Comparison of ENCODE assay signal across 14 cellular contexts in the genomic region with DNA sequence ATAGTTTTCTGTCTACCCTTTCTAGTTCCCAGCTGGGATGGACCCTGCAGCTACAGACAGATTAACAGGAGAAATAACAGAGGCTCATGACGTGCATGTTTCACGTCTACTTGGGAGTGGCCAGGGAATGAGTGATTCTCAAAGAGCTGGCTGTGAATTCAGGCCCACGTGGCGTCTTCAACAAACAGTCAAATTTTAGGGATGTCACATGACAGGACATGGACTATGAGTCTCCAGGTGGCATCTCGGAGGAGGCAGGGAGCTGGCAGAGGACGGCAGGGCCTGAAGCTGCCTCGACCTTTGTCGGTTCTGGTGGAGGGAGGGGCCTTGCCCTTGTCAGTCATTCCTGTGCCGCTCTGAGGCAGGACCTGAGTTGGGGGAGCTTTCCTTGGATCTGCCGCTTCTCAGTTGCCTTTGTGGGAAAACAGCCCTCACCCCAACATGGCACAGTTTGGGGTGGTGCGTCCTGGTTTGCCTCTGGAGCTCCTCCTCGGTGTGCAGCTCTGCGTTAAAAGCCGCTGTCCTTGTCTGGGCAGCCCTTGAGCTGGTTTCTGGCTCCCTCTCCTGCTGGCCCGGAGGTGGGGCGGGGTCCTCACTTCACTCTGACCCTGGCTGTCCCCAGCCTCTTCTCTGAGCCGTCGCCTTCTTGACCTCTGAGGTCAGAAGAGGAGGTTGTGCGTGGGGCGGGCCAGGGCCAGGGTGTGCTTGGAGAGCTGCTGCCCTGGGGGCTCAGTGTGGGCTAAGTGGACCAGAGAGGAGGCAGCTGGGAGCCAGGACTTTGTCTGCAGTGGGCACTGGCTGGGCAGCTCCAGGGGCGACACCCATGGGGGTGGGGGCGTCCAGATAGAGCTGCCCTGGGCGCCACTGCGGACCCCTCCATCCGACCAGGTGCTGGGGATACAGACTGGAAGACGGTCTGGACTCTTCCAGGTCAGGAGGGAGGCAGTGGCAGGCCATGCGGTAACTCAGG. TPM values are rescaled to one million over a fixed set of nuclear protein-coding genes. Genes with fewer than 3 reads are reported as not detected.
DNase-seq lines count a peak whose midpoint lies in the region; ATAC-seq, FAIRE-seq and TF ChIP-seq lines count a peak whose summit lies in the region.
"Had no signal": no experiment of that assay in that cellular context is flagged by ENCODE, and none has a peak within 500 bp of the region (broad histone marks: within the 10 kb centered on the region; RNA-seq: fewer than 3 reads in every experiment).

No MANE protein-coding gene starts in this region.

- peak overlapping the region; percentile 51 for H3K56ac ChIP-seq in mesendoderm (ENCODE audit: low read length)

- peaks cover 15% of the 10 kb centered on the region for H3K4me1 ChIP-seq in CD8-positive, alpha-beta T cell (ENCODE audit: insufficient read depth, low read length)
- no peaks in the 10 kb centered on the region for H3K4me1 ChIP-seq in mesendoderm (ENCODE audit: control insufficient read depth, low read depth, low read length)
- H3K4me1 ChIP-seq: right lobe of liver had no signal

- ATAC-seq in CD8-positive, alpha-beta T cell: no peak

- H3K4me3 ChIP-seq in CD8-positive, alpha-beta T cell (ENCODE audit: low read depth, low read length): no peak overlapping the region
- H3K4me3 ChIP-seq in bronchial epithelial cell (ENCODE audit: low read depth, low read length) (no peak overlapping the region), mesendoderm (ENCODE audit: low read length) (no peak overlapping the region)
- H3K4me3 ChIP-seq: right lobe of liver had no signal

- no peak overlapping the region for H3K4me3 Mint-ChIP-seq in CD8-positive, alpha-beta T cell
- H3K4me3 Mint-ChIP-seq: activated naive CD4-positive, alpha-beta T cell treated with anti-CD3 and anti-CD28 coated beads, Interleukin-2, amount 50 U/mL, for 24 hours had no signal

- H3K27me3 ChIP-seq in CD8-positive, alpha-beta T cell (ENCODE audit: insufficient read depth, low read length): no peaks in the 10 kb centered on the region
- H3K27me3 ChIP-seq in bronchial epithelial cell (ENCODE audit: control insufficient read depth, insufficient read depth, low read length): no peaks in the 10 kb centered on the region
- no peaks in the 10 kb centered on the region for H3K27me3 ChIP-seq in mesendoderm (ENCODE audit: insufficient read depth, low read length, poor library complexity)
- H3K27me3 ChIP-seq: right lobe of liver had no signal

- no peak overlapping the region for H2BK120ac ChIP-seq in mesendoderm (ENCODE audit: low read depth, low read length)

- H2BK15ac ChIP-seq in mesendoderm (replicated peaks; ENCODE audit: low read depth): no peak overlapping the region

- H4K8ac ChIP-seq in mesendoderm (ENCODE audit: low read depth, low read length): no peak overlapping the region

- in situ Hi-C loops in GM13976 (cut with MboI; ENCODE audit: low sequenced_read_pairs, unreplicated experiment): no loop called here

- peaks cover 3% of the 10 kb centered on the region for H3K9me3 ChIP-seq in CD8-positive, alpha-beta T cell (ENCODE audit: low read length)
- H3K9me3 ChIP-seq: right lobe of liver had no signal

- H3K27ac ChIP-seq in CD8-positive, alpha-beta T cell (ENCODE audit: low read depth, low read length): no peak overlapping the region
- H3K27ac ChIP-seq in mesendoderm (ENCODE audit: low read depth, low read length): no peak overlapping the region
- H3K27ac ChIP-seq: right lobe of liver had no signal

- peak; percentile 17 for DNase-seq in 8988T
- DNase-seq in CD8-positive, alpha-beta T cell: peak in 1 of 7 experiments; percentile 31
- DNase-seq in bronchial epithelial cell (ENCODE audit: low read depth): no peak
- peak; percentile 42 for DNase-seq in mesendoderm
- DNase-seq in GM13976 (ENCODE audit: low spot score): no peak
- no peak for DNase-seq in NCI-H1436 (lab: John Stamatoyannopoulos, UW)
- no peak for DNase-seq in pons (ENCODE audit: low spot score)
- no peak for DNase-seq in activated CD4-positive, alpha-beta T cell treated with anti-CD3 and anti-CD28 coated beads, Interleukin-2, amount 50 U/mL, for 1 hour
- DNase-seq: KBM-7, NCI-H1694, NCI-H526 treated with DMSO at 0.1 percent for 48 hours, right lobe of liver had no signal

- no peak for TF ChIP-seq CTCF in CD8-positive, alpha-beta T cell (IDR thresholded peaks at IDR 0.05)
- TF ChIP-seq CTCF in bronchial epithelial cell (IDR thresholded peaks at IDR 0.05; ENCODE audit: insufficient read depth, low read length, severe bottlenecking) (no peak), GM13976 (IDR thresholded peaks at IDR 0.05; ENCODE audit: borderline replicate concordance, control extremely low read depth, extremely low read depth, insufficient read depth, missing control alignments) (no peak)

- peak; percentile 18 for FAIRE-seq in bronchial epithelial cell (lab: Jason Lieb, UNC)
- FAIRE-seq: colon had no signal

- no peak overlapping the region for H3K18ac ChIP-seq in mesendoderm (ENCODE audit: low read length)

- WGBS in mesendoderm (ENCODE audit: extremely low coverage, insufficient coverage, low lambda C conversion rate): no CpG with 5 or more reads among the region's 27 CpGs

- H3K4me2 ChIP-seq in mesendoderm (ENCODE audit: low read length): no peak overlapping the region

- POLR2A ChIA-PET in CD8-positive, alpha-beta T cell (lab: Charles Lee): interaction anchor here (1.1 to 2.8 kb wide), 3 partner anchors 11 to 104 kb away, joined by 3 to 14 read pairs (median 12); no protein-coding TSS in a partner anchor

- intact Hi-C loops in CD8-positive, alpha-beta T cell (cut with DNase I, micrococcal nuclease): no loop called here

- H4K5ac ChIP-seq in mesendoderm (ENCODE audit: low read length): no peak overlapping the region

- CTCF ChIA-PET in CD8-positive, alpha-beta T cell (lab: Charles Lee): interaction anchor here (0.8 to 2.2 kb wide), 3 partner anchors 21 to 112 kb away, joined by 3 to 7 read pairs (median 3); no protein-coding TSS in a partner anchor

- no peak overlapping the region for H2AK5ac ChIP-seq in mesendoderm (ENCODE audit: low read length)

- no peak overlapping the region for H2BK5ac ChIP-seq in mesendoderm (ENCODE audit: low read length)

- H3K36me3 ChIP-seq in CD8-positive, alpha-beta T cell (ENCODE audit: insufficient read depth, low read length): no peaks in the 10 kb centered on the region
- no peaks in the 10 kb centered on the region for H3K36me3 ChIP-seq in bronchial epithelial cell (ENCODE audit: control insufficient read depth, insufficient read depth, low read length)
- H3K36me3 ChIP-seq in mesendoderm (ENCODE audit: control insufficient read depth, insufficient read depth, low read length): no peaks in the 10 kb centered on the region

- peak overlapping the region; percentile 29 for H3K9ac ChIP-seq in mesendoderm (ENCODE audit: low read length)

- peaks cover 25% of the 10 kb centered on the region for H3K4me1 Mint-ChIP-seq in CD8-positive, alpha-beta T cell (ENCODE audit: low read depth)

- H3K9me3 Mint-ChIP-seq in CD8-positive, alpha-beta T cell: peaks cover 3% of the 10 kb centered on the region
- H3K9me3 Mint-ChIP-seq: activated naive CD4-positive, alpha-beta T cell treated with anti-CD3 and anti-CD28 coated beads, Interleukin-2, amount 50 U/mL, for 24 hours had no signal

- H3K23ac ChIP-seq in mesendoderm (ENCODE audit: low read length): no peak overlapping the region

- peaks cover 14% of the 10 kb centered on the region for H3K36me3 Mint-ChIP-seq in CD8-positive, alpha-beta T cell

- H3K79me2 ChIP-seq in mesendoderm (ENCODE audit: control insufficient read depth, insufficient read depth, low read length): no peaks in the 10 kb centered on the region

- H3K4ac ChIP-seq in mesendoderm (ENCODE audit: low read depth, low read length): no peak overlapping the region

- H3K27ac Mint-ChIP-seq in CD8-positive, alpha-beta T cell: peak overlapping the region; percentile 60
- H3K27ac Mint-ChIP-seq: activated naive CD4-positive, alpha-beta T cell treated with anti-CD3 and anti-CD28 coated beads, Interleukin-2, amount 50 U/mL, for 24 hours had no signal

- no peaks in the 10 kb centered on the region for H3K27me3 Mint-ChIP-seq in CD8-positive, alpha-beta T cell (ENCODE audit: low read depth)
- H3K27me3 Mint-ChIP-seq: activated naive CD4-positive, alpha-beta T cell treated with anti-CD3 and anti-CD28 coated beads, Interleukin-2, amount 50 U/mL, for 24 hours had no signal

- H3K79me1 ChIP-seq in mesendoderm (ENCODE audit: low read length): no peaks in the 10 kb centered on the region

RNA-seq across cellular contexts. Expression of a gene that starts 12.1 kb away (rescaled TPM):
- total RNA-seq in CD8-positive, alpha-beta T cell: 1 to 10 TPM in 1 of 2 experiments, under 1 TPM in 1; 0.81 to 1.1 TPM
- not detected in 2 replicates for total RNA-seq in bronchial epithelial cell
- not detected for polyA plus RNA-seq in mesendoderm (2013, experiment 1 of 2)
- polyA plus RNA-seq in mesendoderm (2013, experiment 2 of 2): 0.04 TPM

RNA-seq across cellular contexts. Expression of a gene that starts 30.1 kb away (rescaled TPM):
- total RNA-seq in CD8-positive, alpha-beta T cell: 10 to 100 TPM; 41.6 to 46.4 TPM
- 10.3 and 12.7 TPM in 2 replicates for total RNA-seq in bronchial epithelial cell
- polyA plus RNA-seq in mesendoderm (2013, experiment 1 of 2): 1.6 TPM
- polyA plus RNA-seq in mesendoderm (2013, experiment 2 of 2): 1.9 TPM

RNA-seq across cellular contexts. Expression of a gene that starts 44.4 kb away (rescaled TPM):
- 1 to 10 TPM; 2.9 to 3.0 TPM for total RNA-seq in CD8-positive, alpha-beta T cell
- not detected in 2 replicates for total RNA-seq in bronchial epithelial cell
- 0.04 TPM for polyA plus RNA-seq in mesendoderm (2013, experiment 1 of 2)
- polyA plus RNA-seq in mesendoderm (2013, experiment 2 of 2): 0.04 TPM

Comparison
In these comparisons a context has a peak if more than half of its experiments do, and no peak if none do; other contexts are left out.
1. DNase-seq: peak in 8988T (single experiment) and mesendoderm (single experiment); none in bronchial epithelial cell (single experiment), GM13976 (single experiment), NCI-H1436 (single experiment), pons (single experiment) and activated CD4-positive, alpha-beta T cell treated with anti-CD3 and anti-CD28 coated beads, Interleukin-2, amount 50 U/mL, for 1 hour (single experiment).